21 cellular contexts compared by ENCODE assay signal in genomic region chr5:74126294-74126693, GRCh38.
DNase-seq lines count a peak whose midpoint lies in the region; ATAC-seq and TF ChIP-seq lines count a peak whose summit lies in the region.
"Had no signal": no experiment of that assay in that cellular context is flagged by ENCODE, and none has a peak within 500 bp of the region (broad histone marks: within the 10 kb centered on the region; RNA-seq: fewer than 3 reads in every experiment).

No MANE protein-coding gene starts in this region.

- no peaks in the 10 kb centered on the region for H3K9me3 Mint-ChIP-seq in endothelial cell (ENCODE audit: unreplicated experiment)

- H3K36me3 Mint-ChIP-seq in endothelial cell (ENCODE audit: low read depth, unreplicated experiment), result no peaks in the 10 kb centered on the region

- H3K9ac ChIP-seq in PC-3 (ENCODE audit: low read length), result no peak overlapping the region

- TF ChIP-seq CTCF in PC-3 (conservative IDR thresholded peaks at IDR 0.05; ENCODE audit: low read depth, low read length) (no peak), endothelial cell (IDR thresholded peaks at IDR 0.05; ENCODE audit: unreplicated experiment) (no peak), hepatocyte (IDR thresholded peaks at IDR 0.05; ENCODE audit: poor library complexity) (no peak), vagina (IDR thresholded peaks at IDR 0.05) (no peak)

- H3K36me3 ChIP-seq in PC-3 (ENCODE audit: low read depth, low read length) (no peaks in the 10 kb centered on the region), hepatocyte (replicated peaks; ENCODE audit: insufficient read depth, low read depth) (no peaks in the 10 kb centered on the region), vagina (no peaks in the 10 kb centered on the region)
- H3K36me3 ChIP-seq: SJSA1 had no signal

- H3K4me3 ChIP-seq in PC-3 (ENCODE audit: low read length) (no peak overlapping the region), hepatocyte (no peak overlapping the region), vagina (no peak overlapping the region)
- H3K4me3 ChIP-seq: SJSA1 had no signal

- H3K4me3 Mint-ChIP-seq in endothelial cell (ENCODE audit: unreplicated experiment), result no peak overlapping the region

- BruUV-seq in PC-3 (replicated peaks; lab: Mats Ljungman, UMichigan), result no TSS peak

- DNase-seq in HPDE6-E6E7 (ENCODE audit: extremely low spot score) (peak; percentile 43), PC-3 (peak; percentile 49), endothelial cell (ENCODE audit: low spot score) (no peak), hepatocyte (ENCODE audit: low spot score) (no peak), vagina (ENCODE audit: extremely low spot score in 2 of 2) (no peak), SW480 (ENCODE audit: low spot score) (no peak)
- no peak for DNase-seq in activated naive CD4-positive, alpha-beta T cell (lab: John Stamatoyannopoulos, UW)
- DNase-seq: DMS153, DND-41, KBM-7, MV-4-11, NCI-H1105, NCI-H1436 treated with DMSO at 0.1 percent for 48 hours, NCI-H187 treated with DMSO at 0.1 percent for 48 hours, NCI-H2171 treated with DMSO at 0.1 percent for 48 hours, NCI-H345, NCI-H510A treated with DMSO at 0.1 percent for 48 hours, OCI-M1 had no signal

- H4K20me1 ChIP-seq in PC-3 (ENCODE audit: low read length) (no peaks in the 10 kb centered on the region), hepatocyte (ENCODE audit: insufficient read depth, poor library complexity, severe bottlenecking) (no peaks in the 10 kb centered on the region)

- H3K27ac Mint-ChIP-seq in endothelial cell (ENCODE audit: unreplicated experiment), result peak overlapping the region; percentile 95

- H3K27ac ChIP-seq in PC-3 (ENCODE audit: low read length) (no peak overlapping the region), hepatocyte (peak overlapping the region; percentile 32), vagina (no peak overlapping the region)
- H3K27ac ChIP-seq: SJSA1 had no signal

- H2AFZ ChIP-seq in PC-3 (ENCODE audit: low read length) (no peak overlapping the region), hepatocyte (no peak overlapping the region)

- H3K27me3 ChIP-seq in PC-3 (ENCODE audit: low read length) (no peaks in the 10 kb centered on the region), hepatocyte (no peaks in the 10 kb centered on the region), vagina (no peaks in the 10 kb centered on the region)
- H3K27me3 ChIP-seq: SJSA1 had no signal

- CTCF ChIA-PET in PC-3 (lab: Charles Lee), result no interaction called here

- H3K9me2 ChIP-seq in PC-3 (replicated peaks; ENCODE audit: low read length), result no peaks in the 10 kb centered on the region
- no peaks in the 10 kb centered on the region for H3K9me2 ChIP-seq in hepatocyte (replicated peaks; ENCODE audit: insufficient read depth)

- no peak for TF ChIP-seq POLR2A in vagina (IDR thresholded peaks at IDR 0.05)

- H3K79me2 ChIP-seq in PC-3 (ENCODE audit: low read length), result no peaks in the 10 kb centered on the region
- H3K79me2 ChIP-seq in hepatocyte, result no peaks in the 10 kb centered on the region

- 58% methylated on average over 1 of the region's 1 CpG for WGBS in hepatocyte (ENCODE audit: low lambda C conversion rate, missing lambda C conversion rate)

- peaks cover 40% of the 10 kb centered on the region for H3K4me1 Mint-ChIP-seq in endothelial cell (ENCODE audit: unreplicated experiment)

- H3K4me1 ChIP-seq in PC-3 (ENCODE audit: insufficient read depth, low read length) (peaks cover 21% of the 10 kb centered on the region), hepatocyte (ENCODE audit: insufficient read depth) (peaks cover 15% of the 10 kb centered on the region), vagina (peaks cover 10% of the 10 kb centered on the region)

- no peak for ATAC-seq in PC-3
- ATAC-seq in HG02870 (IDR thresholded peaks at IDR 0.05; ENCODE audit: unreplicated experiment), result no peak
- ATAC-seq: Right ventricle myocardium inferior had no signal

- POLR2A ChIA-PET in PC-3 (lab: Charles Lee; ENCODE audit: unreplicated experiment), result no interaction called here

- no peaks in the 10 kb centered on the region for H3K27me3 Mint-ChIP-seq in endothelial cell (ENCODE audit: unreplicated experiment)

- no peaks in the 10 kb centered on the region for H3F3A ChIP-seq in PC-3 (ENCODE audit: low read length, unreplicated experiment)

- H3K9me3 ChIP-seq in PC-3 (ENCODE audit: low read length) (no peaks in the 10 kb centered on the region), hepatocyte (ENCODE audit: low read depth) (no peaks in the 10 kb centered on the region), vagina (no peaks in the 10 kb centered on the region)
- H3K9me3 ChIP-seq: SJSA1 had no signal

- intact Hi-C loops in PC-3 (cut with micrococcal nuclease), result loop anchor here (5.0 kb wide), 2 partner anchors 59 to 201 kb away; no protein-coding TSS in a partner anchor
- intact Hi-C loops in vagina (cut with DNase I), result no loop called here

- H3K4me2 ChIP-seq in PC-3 (ENCODE audit: low read length), result no peak overlapping the region
- no peak overlapping the region for H3K4me2 ChIP-seq in hepatocyte

Comparison
In these comparisons a context has a peak if more than half of its experiments do, and no peak if none do; other contexts are left out.
1. DNase-seq: peak in HPDE6-E6E7 (single experiment) and PC-3 (single experiment); none in endothelial cell (single experiment), hepatocyte (single experiment), vagina (0 of 2), activated naive CD4-positive, alpha-beta T cell (0 of 4) and SW480 (single experiment).